ENCODE assay signal across 21 cellular contexts in the genomic region with DNA sequence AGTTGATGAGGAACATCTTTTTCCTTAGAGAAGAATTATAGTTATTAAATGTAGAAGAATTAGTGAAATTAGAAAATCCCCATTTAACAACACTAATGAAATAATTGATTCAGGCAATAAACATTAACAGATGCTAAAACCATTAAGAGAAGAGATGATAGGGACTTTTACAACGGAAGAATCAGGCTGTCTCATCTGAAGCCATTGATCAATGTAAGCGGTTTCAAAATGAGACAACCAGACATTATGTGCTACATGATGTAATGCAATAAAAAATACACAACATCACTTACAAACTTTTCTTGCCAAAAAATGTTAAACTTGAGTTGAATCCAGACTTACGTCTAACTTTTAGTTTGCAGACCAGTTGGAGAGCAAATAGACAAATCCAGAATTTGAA.
"Had no signal": no experiment of that assay in that cellular context is flagged by ENCODE, and none has a peak within 500 bp of the region (broad histone marks: within the 10 kb centered on the region; RNA-seq: fewer than 3 reads in every experiment).

No MANE protein-coding gene starts in this region.

- H3K27ac ChIP-seq: HL-60, KMS-11 had no signal

- H3K4me3 Mint-ChIP-seq: IgD-negative memory B cell had no signal

- H3K27ac Mint-ChIP-seq: IgD-negative memory B cell had no signal

- H3K4me3 ChIP-seq: K562 had no signal

- ATAC-seq: K562 had no signal

- H3K9me3 ChIP-seq: SK-N-SH had no signal

- H3K36me3 Mint-ChIP-seq: IgD-negative memory B cell had no signal

- DNase-seq: Kasumi-1, MM.1S, NCI-H1092 treated with DMSO at 0.1 percent for 48 hours, NCI-H1436, NCI-H187, NCI-H2029, NCI-H2081 treated with DMSO at 0.1 percent for 48 hours, NCI-H2171, NCI-H226, NCI-H446, NCI-H510A, NCI-H524 treated with DMSO at 0.1 percent for 48 hours, NCI-H69, NCI-H774, RPMI8226, SHP77, SK-N-SH had no signal

- H3K4me1 Mint-ChIP-seq: IgD-negative memory B cell had no signal

- H3K9me3 Mint-ChIP-seq: IgD-negative memory B cell had no signal
